ENCODE assay signal across 14 cellular contexts in genomic region chr15:67547836-67548531, GRCh38. TPM values are rescaled to one million over a fixed set of nuclear protein-coding genes. Genes with fewer than 3 reads are reported as not detected.
DNase-seq lines count a peak whose midpoint lies in the region; ATAC-seq, FAIRE-seq and TF ChIP-seq lines count a peak whose summit lies in the region.
"Had no signal": no experiment of that assay in that cellular context is flagged by ENCODE, and none has a peak within 500 bp of the region (broad histone marks: within the 10 kb centered on the region; RNA-seq: fewer than 3 reads in every experiment).

No MANE protein-coding gene starts in this region.

- TF ChIP-seq POLR2A in K562 (conservative IDR thresholded peaks at IDR 0.05), result no peak

- ATAC-seq in Right ventricle myocardium inferior (peak; percentile 7), K562 (no peak)

- H3K4me1 ChIP-seq in right atrium auricular region (peaks cover 0 to 36% of the 10 kb centered on the region in 2 donors), K562 (replicated peaks in 1 of 2; ENCODE audit: control insufficient read depth in 2 of 2, insufficient read depth in 2 of 2, low read length in 2 of 2) (peaks cover 12 to 42% of the 10 kb centered on the region in 2 experiments), iPS-20b (ENCODE audit: insufficient read depth, low read length) (peaks cover 28% of the 10 kb centered on the region), kidney (ENCODE audit: control insufficient read depth in 1 of 2, insufficient read depth in 1 of 2, low read depth in 1 of 2, low read length in 2 of 2) (peaks cover 5 to 9% of the 10 kb centered on the region in 2 donors)

- H3K27me3 ChIP-seq in right atrium auricular region, result no peaks in the 10 kb centered on the region
- no peaks in the 10 kb centered on the region for H3K27me3 ChIP-seq in K562 (ENCODE audit: control insufficient read depth in 2 of 2, insufficient read depth in 2 of 2, low read length in 2 of 2)
- no peaks in the 10 kb centered on the region for H3K27me3 ChIP-seq in iPS-20b (ENCODE audit: insufficient read depth, low read length)

- POLR2A ChIA-PET in K562 (lab: Yijun Ruan, JAX), result interaction anchor here (0.6 to 0.8 kb wide), 2 partner anchors 10 to 185 kb away, joined by 3 read pairs; no protein-coding TSS in a partner anchor

- H2AFZ ChIP-seq in K562 (ENCODE audit: low read depth, low read length), result no peak overlapping the region

- peaks cover 10% of the 10 kb centered on the region for H3K36me3 ChIP-seq in right atrium auricular region
- H3K36me3 ChIP-seq in K562 (ENCODE audit: control insufficient read depth, insufficient read depth, low read length), result peaks cover 40% of the 10 kb centered on the region
- H3K36me3 ChIP-seq in iPS-20b (ENCODE audit: insufficient read depth, low read depth, low read length), result peaks cover 15% of the 10 kb centered on the region
- H3K36me3 ChIP-seq in kidney (ENCODE audit: control insufficient read depth in 1 of 2, insufficient read depth in 2 of 2, low read length in 2 of 2), result peaks cover 3% of the 10 kb centered on the region in 2 donors

- H3K4me2 ChIP-seq in K562 (ENCODE audit: insufficient read depth, low read length), result no peak overlapping the region

- no peaks in the 10 kb centered on the region for H3K9me3 ChIP-seq in right atrium auricular region
- H3K9me3 ChIP-seq in K562 (replicated peaks; ENCODE audit: control insufficient read depth, insufficient read depth, low read depth, low read length), result no peaks in the 10 kb centered on the region
- H3K9me3 ChIP-seq in iPS-20b (ENCODE audit: insufficient read depth, low read depth, low read length), result no peaks in the 10 kb centered on the region
- no peaks in the 10 kb centered on the region for H3K9me3 ChIP-seq in kidney (ENCODE audit: control insufficient read depth in 1 of 2, low read length in 2 of 2)

- no peak for FAIRE-seq in K562 (lab: Jason Lieb, UNC)
- no peak for FAIRE-seq in kidney (lab: Jason Lieb, UNC)
- FAIRE-seq: A204.1 had no signal

- CTCF ChIA-PET in K562 (lab: Yijun Ruan, JAX; ENCODE audit: low intra/inter-chr PET ratio), result no interaction called here

- no peaks in the 10 kb centered on the region for H4K20me1 ChIP-seq in K562 (replicated peaks; ENCODE audit: control insufficient read depth, insufficient read depth, low read length)

- no peak overlapping the region for H3K4me3 ChIP-seq in right atrium auricular region
- no peak overlapping the region for H3K4me3 ChIP-seq in K562
- no peak overlapping the region for H3K4me3 ChIP-seq in iPS-20b (ENCODE audit: low read length)
- no peak overlapping the region for H3K4me3 ChIP-seq in kidney (ENCODE audit: low read length in 2 of 2)
- H3K4me3 ChIP-seq: coronary artery, lung had no signal

- no peak for TF ChIP-seq RAD21 in K562 (CRISPR knock-in tag; conservative IDR thresholded peaks at IDR 0.05 in 1 of 2, IDR thresholded peaks at IDR 0.05 in 1 of 2)

- H3K9ac ChIP-seq in K562 (ENCODE audit: insufficient read depth in 1 of 2, low read depth in 2 of 2, low read length in 2 of 2) (no peak overlapping the region), iPS-20b (ENCODE audit: low read depth, low read length) (peak overlapping the region; percentile 27; the same call in 1 of the 2 replicates), kidney (ENCODE audit: low read length in 2 of 2) (no peak overlapping the region)

- TF ChIP-seq CTCF in right atrium auricular region (IDR thresholded peaks at IDR 0.05) (no peak), K562 (IDR thresholded peaks at IDR 0.05 in 2 of 3, conservative IDR thresholded peaks at IDR 0.05 in 1 of 3; ENCODE audit: insufficient read depth in 2 of 3, low read depth in 1 of 3, low read length in 3 of 3) (no peak), kidney (IDR thresholded peaks at IDR 0.05; ENCODE audit: borderline replicate concordance, extremely low read depth, insufficient read depth) (no peak)

- H3K27ac ChIP-seq in right atrium auricular region (peak overlapping the region in 1 of 2 donors; percentile 1), K562 (ENCODE audit: extremely low read depth, low read depth, low read length) (no peak overlapping the region), iPS-20b (ENCODE audit: low read length) (no peak overlapping the region), kidney (ENCODE audit: low read depth in 2 of 2, low read length in 2 of 2) (no peak overlapping the region)
- H3K27ac ChIP-seq: coronary artery had no signal

- H3K79me2 ChIP-seq in K562 (ENCODE audit: control insufficient read depth, insufficient read depth, low read length), result peaks cover 9% of the 10 kb centered on the region; the same call in 2 of the 3 replicates

- H3K9me1 ChIP-seq in K562 (ENCODE audit: control insufficient read depth, insufficient read depth, low read length), result no peaks in the 10 kb centered on the region

- no peak for DNase-seq in Right ventricle myocardium inferior (ENCODE audit: missing footprints)
- no peak for DNase-seq in right atrium auricular region (ENCODE audit: low spot score)
- DNase-seq in K562 (ENCODE audit: extremely low read depth in 1 of 4, low spot score in 3 of 4), result no peak
- DNase-seq in NCI-H2107 (lab: John Stamatoyannopoulos, UW), result no peak
- DNase-seq in OCI-M2 (lab: John Stamatoyannopoulos, UW; ENCODE audit: unreplicated experiment), result no peak
- DNase-seq in kidney, result no peak
- no peak for DNase-seq in HuH-7.5 (ENCODE audit: low spot score)
- DNase-seq: activated effector memory CD4-positive, alpha-beta T cell treated with Interleukin-2 at 50 U/mL for 16 hours; SHP77; stimulated activated CD4-positive, alpha-beta T cell treated with anti-CD3 and anti-CD28 coated beads, Interleukin-4, amount 100 ng/mL, for 24 hours had no signal

- BruUV-seq in K562 (replicated peaks; lab: Mats Ljungman, UMichigan), result no TSS peak

- 37% methylated on average over 5 of the region's 5 CpGs for WGBS in K562 (ENCODE audit: insufficient coverage, low coverage, missing lambda C conversion rate)

- no peak for TF ChIP-seq EP300 in K562 (IDR thresholded peaks at IDR 0.05; ENCODE audit: low read length)

- in situ Hi-C loops in K562 (cut with MboI), result no loop called here

- intact Hi-C loops in Right ventricle myocardium inferior (cut with DNase I), result no loop called here
- intact Hi-C loops in K562 (cut with micrococcal nuclease), result no loop called here
- intact Hi-C loops in kidney (cut with DNase I), result no loop called here

TF ChIP-seq in K562, 482 proteins besides CTCF, POLR2A, EP300 and RAD21 (continues in another document):
- TF ChIP-seq, protein P1, sequence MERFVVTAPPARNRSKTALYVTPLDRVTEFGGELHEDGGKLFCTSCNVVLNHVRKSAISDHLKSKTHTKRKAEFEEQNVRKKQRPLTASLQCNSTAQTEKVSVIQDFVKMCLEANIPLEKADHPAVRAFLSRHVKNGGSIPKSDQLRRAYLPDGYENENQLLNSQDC (CRISPR knock-in tag; IDR thresholded peaks at IDR 0.05), result no peak
- TF ChIP-seq ID3 (CRISPR knock-in tag; IDR thresholded peaks at IDR 0.05) (no peak), ID3 (tag; IDR thresholded peaks at IDR 0.05) (no peak)

RNA-seq across cellular contexts. Expression of gene MAP2K5, which starts 5.5 kb away (rescaled TPM):
- total RNA-seq in Right ventricle myocardium inferior (19.0 TPM), right atrium auricular region (1 to 10 TPM; 5.8 to 6.7 TPM), K562 (2014; rRNA removed) (7.3 and 7.4 TPM in 2 replicates), K562 (2014; rRNA removed; fragmentation: Illumina TruSeq; extraction: Trizol) (6.7 and 8.3 TPM in 2 replicates), K562 (2015; rRNA removed; fragmentation: Illumina TruSeq; extraction: Trizol) (7.5 and 8.3 TPM in 2 replicates), K562 (2021) (16.5 and 17.6 TPM in 2 replicates), kidney (18.6 TPM)
- 36.3 and 45.3 TPM in 2 replicates for total RNA-seq in K562 (2011; cell fraction: chromatin; rRNA removed; ENCODE audit: low replicate concordance)
- total RNA-seq in K562 (2011; cell fraction: nucleolus; rRNA removed), result 14.8 and 15.3 TPM in 2 replicates
- total RNA-seq in K562 (2011; cell fraction: nucleoplasm; rRNA removed), result 30.1 and 40.2 TPM in 2 replicates
- polyA plus RNA-seq in K562 (2011; rRNA removed) (3.9 and 5.0 TPM in 2 replicates), K562 (2014; fragmentation: Illumina TruSeq; extraction: Trizol) (13.9 and 14.3 TPM in 2 replicates), K562 (2014; fragmentation: Nextera tagmentation; extraction: Ambion mirVana) (1 to 10 TPM in 1 of 2 experiments, under 1 TPM in 1; 0.41 to 1.6 TPM), K562 (2014; rRNA removed) (5.3 and 8.0 TPM in 2 replicates), kidney (ENCODE audit: insufficient read depth, low read depth, low replicate concordance) (14.1 TPM)
- 2.7 and 3.3 TPM in 2 replicates for polyA plus RNA-seq in K562 (2011; cell fraction: cytosol; rRNA removed)
- polyA plus RNA-seq in K562 (2011; cell fraction: nucleus; rRNA removed), result 14.3 and 14.7 TPM in 2 replicates
- polyA plus RNA-seq in K562 (2012), result 15.5 and 32.5 TPM in 2 replicates
- polyA minus RNA-seq in K562 (2011; rRNA and poly(A)+ RNA removed), result 8.8 and 10.8 TPM in 2 replicates
- polyA minus RNA-seq in K562 (2011; cell fraction: cytosol; rRNA and poly(A)+ RNA removed), result 12.1 and 12.4 TPM in 2 replicates
- polyA minus RNA-seq in K562 (2011; cell fraction: nucleus; rRNA and poly(A)+ RNA removed), result 17.4 and 22.1 TPM in 2 replicates

RNA-seq across cellular contexts. Expression of gene C15orf61, which starts 27.1 kb away (rescaled TPM):
- total RNA-seq in Right ventricle myocardium inferior (11.9 TPM), right atrium auricular region (1 to 10 TPM; 6.2 to 7.0 TPM), K562 (2014; rRNA removed) (8.7 and 10.7 TPM in 2 replicates), K562 (2014; rRNA removed; fragmentation: Illumina TruSeq; extraction: Trizol) (3.3 and 3.7 TPM in 2 replicates), K562 (2015; rRNA removed; fragmentation: Illumina TruSeq; extraction: Trizol) (4.0 and 5.7 TPM in 2 replicates), K562 (2021) (10.4 and 12.9 TPM in 2 replicates), kidney (5.5 TPM)
- total RNA-seq in K562 (2011; cell fraction: chromatin; rRNA removed; ENCODE audit: low replicate concordance), result 8.6 and 14.3 TPM in 2 replicates
- 7.0 and 8.2 TPM in 2 replicates for total RNA-seq in K562 (2011; cell fraction: nucleolus; rRNA removed)
- 12.8 and 14.5 TPM in 2 replicates for total RNA-seq in K562 (2011; cell fraction: nucleoplasm; rRNA removed)
- polyA plus RNA-seq in K562 (2011; rRNA removed) (3.3 and 4.3 TPM in 2 replicates), K562 (2014; fragmentation: Illumina TruSeq; extraction: Trizol) (1.6 and 1.9 TPM in 2 replicates), K562 (2014; fragmentation: Nextera tagmentation; extraction: Ambion mirVana) (1 to 10 TPM; 1.8 to 2.7 TPM), K562 (2014; rRNA removed) (7.6 and 10.5 TPM in 2 replicates), kidney (ENCODE audit: insufficient read depth, low read depth, low replicate concordance) (8.7 TPM)
- 4.1 and 8.9 TPM in 2 replicates for polyA plus RNA-seq in K562 (2011; cell fraction: cytosol; rRNA removed)
- 7.1 and 8.8 TPM in 2 replicates for polyA plus RNA-seq in K562 (2011; cell fraction: nucleus; rRNA removed)
- polyA plus RNA-seq in K562 (2012), result 5.1 and 5.6 TPM in 2 replicates
- polyA minus RNA-seq in K562 (2011; rRNA and poly(A)+ RNA removed), result 3.5 and 7.9 TPM in 2 replicates
- polyA minus RNA-seq in K562 (2011; cell fraction: cytosol; rRNA and poly(A)+ RNA removed), result 1.5 and 3.6 TPM in 2 replicates
- polyA minus RNA-seq in K562 (2011; cell fraction: nucleus; rRNA and poly(A)+ RNA removed), result 16.2 and 35.0 TPM in 2 replicates
